Comparison of ENCODE assay signal across 15 cellular contexts in genomic region chr15:44682211-44682610, GRCh38. TPM values are rescaled to one million over a fixed set of nuclear protein-coding genes. Genes with fewer than 3 reads are reported as not detected.
A peak's percentile ranks its signal among the peaks of the same experiment; 100 is the strongest.
DNase-seq lines count a peak whose midpoint lies in the region; ATAC-seq lines count a peak whose summit lies in the region.
"Had no signal": no experiment of that assay in that cellular context is flagged by ENCODE, and none has a peak within 500 bp of the region (broad histone marks: within the 10 kb centered on the region; RNA-seq: fewer than 3 reads in every experiment).

No MANE protein-coding gene starts in this region.

- no peaks in the 10 kb centered on the region for H3K9me3 ChIP-seq in CD4-positive, alpha-beta memory T cell (ENCODE audit: control insufficient read depth in 1 of 2, low read length in 2 of 2)
- H3K9me3 ChIP-seq: gastrocnemius medialis, stomach had no signal

- CTCF ChIA-PET in CD4-positive, alpha-beta memory T cell (lab: Charles Lee; ENCODE audit: partially characterized antibody), result interaction anchor here (1.2 to 13.2 kb wide), 8 partner anchors 9 to 69 kb away, joined by 3 to 167 read pairs (median 14); partner anchors contain the start of genes B2M, PATL2, SPG11 and TRIM69
- CTCF ChIA-PET in activated CD4-positive, alpha-beta memory T cell treated with anti-CD3 and anti-CD28 coated beads, Interleukin-2, amount 10 ng/mL, durations not matched to agents 7 days and 5 days (lab: Charles Lee), result interaction anchor here (1.4 to 5.7 kb wide), 6 partner anchors 10 to 56 kb away, joined by 5 to 85 read pairs (median 10); partner anchors contain the start of genes B2M, PATL2 and SPG11

- peak overlapping the region; percentile 98 for H2BK15ac ChIP-seq in mesendoderm (replicated peaks; ENCODE audit: low read depth)

- H3K4me3 Mint-ChIP-seq in CD4-positive, alpha-beta memory T cell, result peak overlapping the region in 7 of 8 donors; percentile 64 to 82 (median 75)
- peak overlapping the region; percentile 64 for H3K4me3 Mint-ChIP-seq in activated CD4-positive, alpha-beta memory T cell treated with anti-CD3 and anti-CD28 coated beads, Interleukin-2, amount 10 ng/mL, durations not matched to agents 7 days and 5 days

- POLR2A ChIA-PET in CD4-positive, alpha-beta memory T cell (lab: Charles Lee; ENCODE audit: partially characterized antibody), result interaction anchor here (1.1 to 51.9 kb wide), 6 partner anchors 10 to 394 kb away, joined by 3 to 5737 read pairs (median 17); partner anchors contain the start of genes B2M, GOLM2, PATL2 and SPG11
- POLR2A ChIA-PET in activated CD4-positive, alpha-beta memory T cell treated with anti-CD3 and anti-CD28 coated beads, Interleukin-2, amount 10 ng/mL, durations not matched to agents 7 days and 5 days (lab: Charles Lee), result interaction anchor here (1.0 to 35.5 kb wide), 7 partner anchors 8 to 104 kb away, joined by 3 to 4153 read pairs (median 15); partner anchors contain the start of genes B2M, PATL2, SPG11 and TRIM69

- no peak overlapping the region for H4K8ac ChIP-seq in mesendoderm (ENCODE audit: low read depth, low read length)

- no peaks in the 10 kb centered on the region for H3K36me3 ChIP-seq in CD4-positive, alpha-beta memory T cell (ENCODE audit: insufficient read depth, low read length)
- no peaks in the 10 kb centered on the region for H3K36me3 ChIP-seq in mesendoderm (ENCODE audit: control insufficient read depth, insufficient read depth, low read length)
- H3K36me3 ChIP-seq: gastrocnemius medialis, stomach had no signal

- peak overlapping the region; percentile 86 to 96 (median 93) for H3K27ac Mint-ChIP-seq in CD4-positive, alpha-beta memory T cell
- peak overlapping the region; percentile 89 for H3K27ac Mint-ChIP-seq in activated CD4-positive, alpha-beta memory T cell treated with anti-CD3 and anti-CD28 coated beads, Interleukin-2, amount 10 ng/mL, durations not matched to agents 7 days and 5 days

- no peak for DNase-seq in CD4-positive, alpha-beta memory T cell
- DNase-seq in KBM-7, result peak; percentile 24
- DNase-seq in activated CD4-positive, alpha-beta memory T cell treated with anti-CD3 and anti-CD28 coated beads, Interleukin-2, amount 10 ng/mL, durations not matched to agents 7 days and 5 days, result no peak
- DNase-seq in mesendoderm, result no peak
- DNase-seq in stimulated activated naive CD4-positive, alpha-beta T cell treated with Interleukin-2 at 50 U/mL for 16 hours (lab: John Stamatoyannopoulos, UW), result no peak
- DNase-seq in SHP77 treated with DMSO at 0.1 percent for 48 hours (lab: John Stamatoyannopoulos, UW), result no peak
- no peak for DNase-seq in ecto neural progenitor cell (ENCODE audit: low spot score)
- DNase-seq: gastrocnemius medialis; GF-D8; IMR-90; NCI-H2029; retina; stimulated activated CD4-positive, alpha-beta T cell treated with anti-CD3 and anti-CD28 coated beads, Interleukin-4, amount 100 ng/mL, for 1 hour; stomach had no signal

- WGBS in mesendoderm (ENCODE audit: extremely low coverage, insufficient coverage, low lambda C conversion rate), result no CpG with 5 or more reads among the region's 2 CpGs

- H4K5ac ChIP-seq in mesendoderm (ENCODE audit: low read length), result no peak overlapping the region

- no peak overlapping the region for H3K18ac ChIP-seq in mesendoderm (ENCODE audit: low read length)

- no peak overlapping the region for H3K4ac ChIP-seq in mesendoderm (ENCODE audit: low read depth, low read length)

- H3K27me3 Mint-ChIP-seq in CD4-positive, alpha-beta memory T cell, result no peaks in the 10 kb centered on the region
- no peaks in the 10 kb centered on the region for H3K27me3 Mint-ChIP-seq in activated CD4-positive, alpha-beta memory T cell treated with anti-CD3 and anti-CD28 coated beads, Interleukin-2, amount 10 ng/mL, durations not matched to agents 7 days and 5 days

- no peaks in the 10 kb centered on the region for H3K79me2 ChIP-seq in mesendoderm (ENCODE audit: control insufficient read depth, insufficient read depth, low read length)

- H2BK120ac ChIP-seq in mesendoderm (ENCODE audit: low read depth, low read length), result peak overlapping the region; percentile 61

- peak overlapping the region in 1 of 2 donors; percentile 13 for H3K4me3 ChIP-seq in CD4-positive, alpha-beta memory T cell (ENCODE audit: low read length in 2 of 2)
- H3K4me3 ChIP-seq in mesendoderm (ENCODE audit: low read length), result no peak overlapping the region
- H3K4me3 ChIP-seq: gastrocnemius medialis, stomach had no signal

- no peak overlapping the region for H3K23ac ChIP-seq in mesendoderm (ENCODE audit: low read length)

- H2BK5ac ChIP-seq in mesendoderm (ENCODE audit: low read length), result no peak overlapping the region

- no peak overlapping the region for H3K56ac ChIP-seq in mesendoderm (ENCODE audit: low read length)

- H3K27ac ChIP-seq in CD4-positive, alpha-beta memory T cell (ENCODE audit: low read depth, low read length), result peak overlapping the region; percentile 70
- H3K27ac ChIP-seq in mesendoderm (ENCODE audit: low read depth, low read length), result no peak overlapping the region
- H3K27ac ChIP-seq: gastrocnemius medialis had no signal

- no peaks in the 10 kb centered on the region for H3K27me3 ChIP-seq in CD4-positive, alpha-beta memory T cell (ENCODE audit: insufficient read depth, low read length)
- H3K27me3 ChIP-seq in mesendoderm (ENCODE audit: insufficient read depth, low read length, poor library complexity), result no peaks in the 10 kb centered on the region
- H3K27me3 ChIP-seq: gastrocnemius medialis, stomach had no signal

- peaks cover 75% of the 10 kb centered on the region for H3K4me1 ChIP-seq in CD4-positive, alpha-beta memory T cell (ENCODE audit: insufficient read depth, low read length)
- H3K4me1 ChIP-seq in mesendoderm (ENCODE audit: control insufficient read depth, low read depth, low read length), result peaks cover 2% of the 10 kb centered on the region

- intact Hi-C loops in CD4-positive, alpha-beta memory T cell (cut with micrococcal nuclease), result no loop called here

- no peak overlapping the region for H2AK5ac ChIP-seq in mesendoderm (ENCODE audit: low read length)

- no peaks in the 10 kb centered on the region for H3K79me1 ChIP-seq in mesendoderm (ENCODE audit: low read length)

- in situ Hi-C loops in KBM-7 (cut with MboI; ENCODE audit: low pct_unique_long_range_greater_than_20kb, low sequenced_read_pairs), result no loop called here

- peaks cover 45 to 54% of the 10 kb centered on the region in 2 donors for H3K36me3 Mint-ChIP-seq in CD4-positive, alpha-beta memory T cell
- H3K36me3 Mint-ChIP-seq in activated CD4-positive, alpha-beta memory T cell treated with anti-CD3 and anti-CD28 coated beads, Interleukin-2, amount 10 ng/mL, durations not matched to agents 7 days and 5 days (ENCODE audit: low read depth), result peaks cover 68% of the 10 kb centered on the region

- H3K4me1 Mint-ChIP-seq in CD4-positive, alpha-beta memory T cell, result peaks cover 66 to 99% (median 83%) of the 10 kb centered on the region in 4 donors
- peaks cover 87% of the 10 kb centered on the region for H3K4me1 Mint-ChIP-seq in activated CD4-positive, alpha-beta memory T cell treated with anti-CD3 and anti-CD28 coated beads, Interleukin-2, amount 10 ng/mL, durations not matched to agents 7 days and 5 days

- ATAC-seq in GM19035 (IDR thresholded peaks at IDR 0.05; ENCODE audit: unreplicated experiment), result no peak
- ATAC-seq: gastrocnemius medialis had no signal

- H3K9me3 Mint-ChIP-seq in CD4-positive, alpha-beta memory T cell, result peaks cover 0 to 71% (median 57%) of the 10 kb centered on the region in 8 donors
- peaks cover 26% of the 10 kb centered on the region for H3K9me3 Mint-ChIP-seq in activated CD4-positive, alpha-beta memory T cell treated with anti-CD3 and anti-CD28 coated beads, Interleukin-2, amount 10 ng/mL, durations not matched to agents 7 days and 5 days

- no peak overlapping the region for H3K4me2 ChIP-seq in mesendoderm (ENCODE audit: low read length)

- H3K9ac ChIP-seq in mesendoderm (ENCODE audit: low read length), result no peak overlapping the region

RNA-seq across cellular contexts. Expression of gene SPG11, which starts 18.7 kb away (rescaled TPM):
- total RNA-seq in CD4-positive, alpha-beta memory T cell, result 100 to 1,000 TPM; 112 to 121 TPM
- polyA plus RNA-seq in CD4-positive, alpha-beta memory T cell, result 10 to 100 TPM; 12.2 to 26.8 TPM
- 10 to 100 TPM; 76.9 to 84.4 TPM for total RNA-seq in activated CD4-positive, alpha-beta memory T cell treated with anti-CD3 and anti-CD28 coated beads, Interleukin-2, amount 10 ng/mL, durations not matched to agents 7 days and 5 days
- 9.3 TPM for polyA plus RNA-seq in mesendoderm (2013, experiment 1 of 2)
- polyA plus RNA-seq in mesendoderm (2013, experiment 2 of 2), result 10.2 TPM

RNA-seq across cellular contexts. Expression of gene PATL2, which starts 28.9 kb away (rescaled TPM):
- total RNA-seq in CD4-positive, alpha-beta memory T cell, result 10 to 100 TPM; 62.1 to 62.8 TPM
- 1 to 10 TPM; 5.7 to 7.5 TPM for polyA plus RNA-seq in CD4-positive, alpha-beta memory T cell
- total RNA-seq in activated CD4-positive, alpha-beta memory T cell treated with anti-CD3 and anti-CD28 coated beads, Interleukin-2, amount 10 ng/mL, durations not matched to agents 7 days and 5 days, result 10 to 100 TPM; 36.3 to 36.8 TPM
- 0.22 TPM for polyA plus RNA-seq in mesendoderm (2013, experiment 1 of 2)
- polyA plus RNA-seq in mesendoderm (2013, experiment 2 of 2), result 0.28 TPM
- total RNA-seq: IMR-90 had no signal

RNA-seq across cellular contexts. Expression of gene B2M, which starts 29.1 kb away (rescaled TPM):
- 1,000 to 10,000 TPM; 7,421 to 7,929 TPM for total RNA-seq in CD4-positive, alpha-beta memory T cell
- over 10,000 TPM; 34,708 to 62,423 TPM for polyA plus RNA-seq in CD4-positive, alpha-beta memory T cell
- total RNA-seq in activated CD4-positive, alpha-beta memory T cell treated with anti-CD3 and anti-CD28 coated beads, Interleukin-2, amount 10 ng/mL, durations not matched to agents 7 days and 5 days, result 1,000 to 10,000 TPM; 9,723 to 9,975 TPM
- 107 TPM for polyA plus RNA-seq in mesendoderm (2013, experiment 1 of 2)
- 109 TPM for polyA plus RNA-seq in mesendoderm (2013, experiment 2 of 2)

RNA-seq across cellular contexts. Expression of gene TRIM69, which starts 54.1 kb away (rescaled TPM):
- 10 to 100 TPM; 38.1 to 40.7 TPM for total RNA-seq in CD4-positive, alpha-beta memory T cell
- polyA plus RNA-seq in CD4-positive, alpha-beta memory T cell, result 10 to 100 TPM; 25.8 to 42.0 TPM
- total RNA-seq in activated CD4-positive, alpha-beta memory T cell treated with anti-CD3 and anti-CD28 coated beads, Interleukin-2, amount 10 ng/mL, durations not matched to agents 7 days and 5 days, result 10 to 100 TPM; 83.4 to 88.2 TPM
- 1.5 TPM for polyA plus RNA-seq in mesendoderm (2013, experiment 1 of 2)
- polyA plus RNA-seq in mesendoderm (2013, experiment 2 of 2), result 1.5 TPM
